Comparison of ENCODE assay signal across 30 cellular contexts in the genomic region with DNA sequence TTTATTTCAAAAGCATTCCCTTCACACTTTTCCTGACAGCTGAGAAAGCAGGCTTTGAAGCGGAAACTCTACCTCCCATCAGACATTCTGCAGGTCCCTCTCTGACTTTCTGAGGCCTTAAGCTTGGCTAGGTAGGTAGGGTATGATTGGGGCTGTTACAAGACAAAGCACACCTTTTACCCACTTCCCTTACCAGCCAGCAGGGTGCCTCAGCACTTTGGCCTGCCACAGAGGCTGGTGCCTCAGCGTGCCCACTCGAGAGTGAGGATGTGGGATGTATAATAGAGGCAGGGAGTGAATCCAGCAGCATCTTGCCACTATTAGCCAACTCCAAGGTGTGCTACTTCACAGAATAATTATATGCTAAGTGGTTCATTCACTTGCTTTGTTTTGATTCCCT.
DNase-seq lines count a peak whose midpoint lies in the region; ATAC-seq, FAIRE-seq and TF ChIP-seq lines count a peak whose summit lies in the region.
"Had no signal": no experiment of that assay in that cellular context is flagged by ENCODE, and none has a peak within 500 bp of the region (broad histone marks: within the 10 kb centered on the region; RNA-seq: fewer than 3 reads in every experiment).

No MANE protein-coding gene starts in this region.

- H4K20me1 ChIP-seq in BLaER1 treated with 17β-estradiol and CSF1 and Interleukin-3, amounts not matched to agents 10 nM and 100 nM, result no peaks in the 10 kb centered on the region
- H4K20me1 ChIP-seq in SK-N-SH (ENCODE audit: insufficient read depth) (no peaks in the 10 kb centered on the region), Karpas-422 (ENCODE audit: insufficient read depth, low read depth, low read length) (no peaks in the 10 kb centered on the region)

- H3K36me3 Mint-ChIP-seq in Caco-2 (ENCODE audit: insufficient read depth, unreplicated experiment), result no peaks in the 10 kb centered on the region
- H3K36me3 Mint-ChIP-seq: naive B cell had no signal

- H3K27ac ChIP-seq in BLaER1 treated with 17β-estradiol and CSF1 and Interleukin-3, amounts not matched to agents 10 nM and 100 nM, result no peak overlapping the region
- no peak overlapping the region for H3K27ac ChIP-seq in SK-N-SH (ENCODE audit: low read depth in 2 of 2, low read length in 1 of 2)
- H3K27ac ChIP-seq in Karpas-422 (ENCODE audit: low read length), result no peak overlapping the region
- H3K27ac ChIP-seq: left lung, neutrophil, prostate gland, SJSA1, thoracic aorta, vagina had no signal

- CTCF ChIA-PET in SK-N-SH (lab: Yijun Ruan, JAX) (interaction anchor here (0.6 to 1.1 kb wide), 2 partner anchors 70 to 339 kb away, joined by 3 to 5 read pairs; no protein-coding TSS in a partner anchor), Caco-2 (lab: Charles Lee) (no interaction called here)

- H3K4me2 ChIP-seq in BLaER1 treated with 17β-estradiol and CSF1 and Interleukin-3, amounts not matched to agents 10 nM and 100 nM, result peak overlapping the region in 6 of 11 experiments; percentile 42 to 74 (median 55); a peak in 9 of 22 replicates
- H3K4me2 ChIP-seq in SK-N-SH (no peak overlapping the region), Karpas-422 (ENCODE audit: low read depth, low read length, poor library complexity, severe bottlenecking) (no peak overlapping the region)

- no peak overlapping the region for H2AFZ ChIP-seq in SK-N-SH (ENCODE audit: low read depth)
- no peak overlapping the region for H2AFZ ChIP-seq in Karpas-422 (ENCODE audit: low read length)

- H3K4me1 Mint-ChIP-seq in Caco-2 (ENCODE audit: low read depth, unreplicated experiment), result no peaks in the 10 kb centered on the region
- H3K4me1 Mint-ChIP-seq: activated CD4-positive, alpha-beta memory T cell treated with anti-CD3 and anti-CD28 coated beads, Interleukin-2, amount 10 ng/mL, durations not matched to agents 7 days and 5 days; naive B cell had no signal

- H3K27ac Mint-ChIP-seq in Caco-2 (ENCODE audit: unreplicated experiment), result no peak overlapping the region
- H3K27ac Mint-ChIP-seq: activated CD4-positive, alpha-beta memory T cell treated with anti-CD3 and anti-CD28 coated beads, Interleukin-2, amount 10 ng/mL, durations not matched to agents 7 days and 5 days; naive B cell had no signal

- no peak for TF ChIP-seq EP300 in SK-N-SH (IDR thresholded peaks at IDR 0.05; ENCODE audit: borderline replicate concordance in 1 of 2, low read depth in 1 of 2, low read length in 1 of 2)

- no peak overlapping the region for H3K9ac ChIP-seq in BLaER1 treated with 17β-estradiol and CSF1 and Interleukin-3, amounts not matched to agents 10 nM and 100 nM
- no peak overlapping the region for H3K9ac ChIP-seq in SK-N-SH
- no peak overlapping the region for H3K9ac ChIP-seq in Karpas-422 (ENCODE audit: low read length)

- no peak for TF ChIP-seq RAD21 in SK-N-SH (IDR thresholded peaks at IDR 0.05; ENCODE audit: low read length)

- TF ChIP-seq CTCF in GM12864 (IDR thresholded peaks at IDR 0.05; ENCODE audit: low read depth, low read length, missing control alignments) (peak; percentile 24), SK-N-SH (IDR thresholded peaks at IDR 0.05) (peak; percentile 23), fibroblast of pulmonary artery (IDR thresholded peaks at IDR 0.05; ENCODE audit: low read length, missing control alignments) (peak; percentile 2), Caco-2 (IDR thresholded peaks at IDR 0.05; ENCODE audit: insufficient read depth in 1 of 2, low read depth in 1 of 2, low read length in 1 of 2, severe bottlenecking in 1 of 2, unreplicated experiment in 1 of 2) (no peak)

- FAIRE-seq in urothelium cell line (lab: Jason Lieb, UNC), result no peak
- FAIRE-seq: TTC549 had no signal

- no TSS peak for BruUV-seq in Caco-2 (replicated peaks; lab: Mats Ljungman, UMichigan)

- peaks cover 11 to 20% (median 17%) of the 10 kb centered on the region in 10 experiments for H3K4me1 ChIP-seq in BLaER1 treated with 17β-estradiol and CSF1 and Interleukin-3, amounts not matched to agents 10 nM and 100 nM
- H3K4me1 ChIP-seq in SK-N-SH (ENCODE audit: control insufficient read depth in 1 of 2, insufficient read depth in 2 of 2, low read depth in 1 of 2, low read length in 1 of 2), result 0 out of 4 replicates have a peak, but pooled peaks cover 0 to 4% of the 10 kb centered on the region in 2 experiments
- no peaks in the 10 kb centered on the region for H3K4me1 ChIP-seq in Karpas-422 (ENCODE audit: low read length)
- no peaks in the 10 kb centered on the region for H3K4me1 ChIP-seq in Caco-2
- H3K4me1 ChIP-seq: left lung, prostate gland, vagina had no signal

- intact Hi-C loops in Caco-2 (cut with micrococcal nuclease; ENCODE audit: unreplicated experiment), result no loop called here

- no peak for DNase-seq in GM12864 (ENCODE audit: low read depth)
- DNase-seq in SK-N-SH, result no peak
- DNase-seq in fibroblast of pulmonary artery (ENCODE audit: low read depth), result no peak
- DNase-seq in urothelium cell line (ENCODE audit: low spot score), result no peak
- no peak for DNase-seq in Karpas-422
- no peak for DNase-seq in Caco-2
- DNase-seq: activated CD4-positive, alpha-beta memory T cell treated with anti-CD3 and anti-CD28 coated beads, Interleukin-2, amount 10 ng/mL, durations not matched to agents 7 days and 5 days; activated CD4-positive, CD25-positive, alpha-beta regulatory T cell treated with anti-CD3 and anti-CD28 coated beads, Interleukin-2, amount 50 U/mL, for 72 hours; activated CD8-positive, alpha-beta memory T cell treated with anti-CD3 and anti-CD28 coated beads, Interleukin-2, amount 50 U/mL, for 48 hours; activated naive CD4-positive, alpha-beta T cell treated with anti-CD3 and anti-CD28 coated beads, Interleukin-2, amount 50 U/mL, for 16 hours; amniotic stem cell; effector CD4-positive, alpha-beta T cell; foreskin melanocyte; HCEC 1CT; KBM-7; left lung; naive B cell; NCI-H1436; NCI-H2171 treated with DMSO at 0.1 percent for 48 hours; NK-92 treated with Interleukin-12 subunit alpha and Interleukin-12 subunit beta, amount 100 ng/mL, for 24 hours; stimulated activated naive CD8-positive, alpha-beta T cell treated with anti-CD3 and anti-CD28 coated beads, Interleukin-15, Interleukin-2, amounts not matched to agents 100 U/mL and 50 U/mL, for 24 hours; T-helper 1 cell had no signal

- H3K4me3 Mint-ChIP-seq in Caco-2 (ENCODE audit: unreplicated experiment), result no peak overlapping the region
- H3K4me3 Mint-ChIP-seq: activated CD4-positive, alpha-beta memory T cell treated with anti-CD3 and anti-CD28 coated beads, Interleukin-2, amount 10 ng/mL, durations not matched to agents 7 days and 5 days; naive B cell had no signal

- H3K9me2 ChIP-seq in SK-N-SH (no peaks in the 10 kb centered on the region), Karpas-422 (replicated peaks; ENCODE audit: insufficient read depth, low read length) (no peaks in the 10 kb centered on the region)

- peaks cover 11% of the 10 kb centered on the region for H3K27me3 Mint-ChIP-seq in Caco-2 (ENCODE audit: insufficient read depth, unreplicated experiment)
- H3K27me3 Mint-ChIP-seq: activated CD4-positive, alpha-beta memory T cell treated with anti-CD3 and anti-CD28 coated beads, Interleukin-2, amount 10 ng/mL, durations not matched to agents 7 days and 5 days; naive B cell had no signal

- no peaks in the 10 kb centered on the region for H3K27me3 ChIP-seq in BLaER1 treated with 17β-estradiol and CSF1 and Interleukin-3, amounts not matched to agents 10 nM and 100 nM
- H3K27me3 ChIP-seq in SK-N-SH (ENCODE audit: insufficient read depth), result no peaks in the 10 kb centered on the region
- no peaks in the 10 kb centered on the region for H3K27me3 ChIP-seq in Karpas-422 (ENCODE audit: low read length)
- H3K27me3 ChIP-seq in Caco-2 (replicated peaks; ENCODE audit: control insufficient read depth, insufficient read depth, low read length), result no peaks in the 10 kb centered on the region
- H3K27me3 ChIP-seq: left lung, neutrophil, SJSA1, vagina had no signal

- POLR2A ChIA-PET in SK-N-SH (lab: Yijun Ruan, JAX) (no interaction called here), Caco-2 (lab: Charles Lee) (no interaction called here)

- H3F3A ChIP-seq in SK-N-SH (replicated peaks; ENCODE audit: insufficient read depth), result no peaks in the 10 kb centered on the region

- no peak overlapping the region for H3K4me3 ChIP-seq in BLaER1 treated with 17β-estradiol and CSF1 and Interleukin-3, amounts not matched to agents 10 nM and 100 nM
- no peak overlapping the region for H3K4me3 ChIP-seq in GM12864 (ENCODE audit: low read depth, low read length)
- no peak overlapping the region for H3K4me3 ChIP-seq in SK-N-SH (ENCODE audit: low read depth in 2 of 2, low read length in 1 of 2)
- no peak overlapping the region for H3K4me3 ChIP-seq in fibroblast of pulmonary artery (replicated peaks; ENCODE audit: low read depth, low read length)
- H3K4me3 ChIP-seq in Karpas-422 (ENCODE audit: low read length), result no peak overlapping the region
- no peak overlapping the region for H3K4me3 ChIP-seq in Caco-2 (ENCODE audit: low read depth, low read length)
- H3K4me3 ChIP-seq: left lung, prostate gland, SJSA1, thoracic aorta, vagina had no signal

- no peaks in the 10 kb centered on the region for H3K79me2 ChIP-seq in SK-N-SH (ENCODE audit: insufficient read depth)
- no peaks in the 10 kb centered on the region for H3K79me2 ChIP-seq in Karpas-422 (ENCODE audit: low read length)

- H3K9me3 Mint-ChIP-seq in Caco-2 (ENCODE audit: unreplicated experiment), result no peaks in the 10 kb centered on the region
- H3K9me3 Mint-ChIP-seq: activated CD4-positive, alpha-beta memory T cell treated with anti-CD3 and anti-CD28 coated beads, Interleukin-2, amount 10 ng/mL, durations not matched to agents 7 days and 5 days had no signal

- no peak for ATAC-seq in HG02970 (IDR thresholded peaks at IDR 0.05; ENCODE audit: low FRiP score, unreplicated experiment)
- ATAC-seq: left lung; stimulated activated naive CD8-positive, alpha-beta T cell treated with anti-CD3 and anti-CD28 coated beads, Interleukin-15, Interleukin-2, amounts not matched to agents 100 U/mL and 50 U/mL, for 24 hours had no signal

- H3K9me3 ChIP-seq in BLaER1 treated with 17β-estradiol and CSF1 and Interleukin-3, amounts not matched to agents 10 nM and 100 nM (replicated peaks in 1 of 11), result peaks cover 0 to 18% (median 11%) of the 10 kb centered on the region in 11 experiments; a peak in 7 of 22 replicates
- H3K9me3 ChIP-seq in SK-N-SH (no peaks in the 10 kb centered on the region), Karpas-422 (ENCODE audit: low read length) (no peaks in the 10 kb centered on the region), Caco-2 (no peaks in the 10 kb centered on the region)
- H3K9me3 ChIP-seq: left lung, neutrophil, prostate gland, SJSA1, thoracic aorta, vagina had no signal

- no peaks in the 10 kb centered on the region for H3K36me3 ChIP-seq in BLaER1 treated with 17β-estradiol and CSF1 and Interleukin-3, amounts not matched to agents 10 nM and 100 nM
- H3K36me3 ChIP-seq in SK-N-SH (replicated peaks in 1 of 2; ENCODE audit: control insufficient read depth in 1 of 2, insufficient read depth in 2 of 2, low read length in 1 of 2) (no peaks in the 10 kb centered on the region), Karpas-422 (ENCODE audit: insufficient read depth, low read length) (no peaks in the 10 kb centered on the region), Caco-2 (ENCODE audit: control insufficient read depth, insufficient read depth, low read length) (no peaks in the 10 kb centered on the region)
- H3K36me3 ChIP-seq: left lung, neutrophil, prostate gland, SJSA1, thoracic aorta, vagina had no signal

- 27% methylated on average over 3 of the region's 3 CpGs for WGBS in SK-N-SH (ENCODE audit: low lambda C conversion rate)

Comparison
In these comparisons a context has a peak if more than half of its experiments do, and no peak if none do; other contexts are left out.
1. H3K4me2 ChIP-seq: peak in BLaER1 treated with 17β-estradiol and CSF1 and Interleukin-3, amounts not matched to agents 10 nM and 100 nM (6 of 11); none in SK-N-SH (single experiment) and Karpas-422 (single experiment).
2. CTCF ChIP-seq: peak in GM12864 (single experiment), SK-N-SH (single experiment) and fibroblast of pulmonary artery (single experiment); none in Caco-2 (0 of 2).